ENCODE assay signal across 27 cellular contexts in the genomic region with DNA sequence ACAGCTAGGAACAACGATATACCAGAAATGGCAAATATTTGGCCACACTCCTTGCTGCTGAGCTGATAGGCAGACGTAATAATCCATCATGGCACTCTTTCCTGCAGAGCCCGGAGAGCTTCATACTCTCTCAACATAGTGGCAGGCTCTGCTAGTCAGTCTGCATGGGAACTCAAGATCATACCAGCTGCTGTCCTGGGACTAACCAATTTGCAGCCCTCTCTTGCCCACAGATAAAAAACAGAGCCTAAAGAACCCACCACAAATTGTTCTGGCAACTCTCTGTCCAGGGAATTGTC. TPM values are rescaled to one million over a fixed set of nuclear protein-coding genes. Genes with fewer than 3 reads are reported as not detected.
"Had no signal": no experiment of that assay in that cellular context is flagged by ENCODE, and none has a peak within 500 bp of the region (broad histone marks: within the 10 kb centered on the region; RNA-seq: fewer than 3 reads in every experiment).

No MANE protein-coding gene starts in this region.

- H3K27me3 Mint-ChIP-seq: activated CD4-positive, alpha-beta memory T cell treated with anti-CD3 and anti-CD28 coated beads, Interleukin-2, amount 10 ng/mL, durations not matched to agents 7 days and 5 days; stimulated activated naive CD8-positive, alpha-beta T cell treated with anti-CD3 and anti-CD28 coated beads, Interleukin-15, amount 100 ng/mL, for 72 hours; T-cell had no signal

- H3K9me3 Mint-ChIP-seq: activated CD4-positive, alpha-beta memory T cell treated with anti-CD3 and anti-CD28 coated beads, Interleukin-2, amount 10 ng/mL, durations not matched to agents 7 days and 5 days; neural crest cell; stimulated activated naive CD8-positive, alpha-beta T cell treated with anti-CD3 and anti-CD28 coated beads, Interleukin-15, amount 100 ng/mL, for 72 hours; T-cell had no signal

- H3K4me1 Mint-ChIP-seq: neural crest cell had no signal

- H3K36me3 ChIP-seq: brain microvascular endothelial cell, colonic mucosa, prostate gland, WERI-Rb-1 had no signal

- H3K4me3 Mint-ChIP-seq: activated CD4-positive, alpha-beta memory T cell treated with anti-CD3 and anti-CD28 coated beads, Interleukin-2, amount 10 ng/mL, durations not matched to agents 7 days and 5 days; neural crest cell; T-cell had no signal

- FAIRE-seq: endometrium, keratinocyte had no signal

- H3K27me3 ChIP-seq: brain microvascular endothelial cell, colonic mucosa, left lung, right atrium auricular region, suprapubic skin, transverse colon, vagina had no signal

- H3K27ac Mint-ChIP-seq: stimulated activated naive CD8-positive, alpha-beta T cell treated with anti-CD3 and anti-CD28 coated beads, Interleukin-15, amount 100 ng/mL, for 72 hours; T-cell had no signal

- H3K4me1 ChIP-seq: colonic mucosa, left lung, prostate gland, right atrium auricular region, suprapubic skin, transverse colon, vagina had no signal

- H3K27ac ChIP-seq: brain microvascular endothelial cell, colonic mucosa, left lung, prostate gland, right atrium auricular region, suprapubic skin, transverse colon, vagina, WERI-Rb-1 had no signal

- DNase-seq: activated CD4-positive, alpha-beta memory T cell treated with anti-CD3 and anti-CD28 coated beads, Interleukin-2, amount 10 ng/mL, durations not matched to agents 7 days and 5 days; activated CD4-positive, alpha-beta T cell treated with anti-CD3 and anti-CD28 coated beads for 1 hour; activated naive CD4-positive, alpha-beta T cell; aorta; brain microvascular endothelial cell; central memory CD4-positive, alpha-beta T cell; colonic mucosa; erythroblast; foreskin melanocyte; glutamatergic neuron; left lung; mammary epithelial cell; midbrain; stimulated activated naive CD8-positive, alpha-beta T cell treated with anti-CD3 and anti-CD28 coated beads, Interleukin-15, amount 100 ng/mL, for 72 hours; T-cell; transverse colon; WERI-Rb-1 had no signal

- H3K9me3 ChIP-seq: colonic mucosa, left lung, prostate gland, right atrium auricular region, suprapubic skin, transverse colon, vagina had no signal

- ATAC-seq: left lung; SK-N-SH treated with all-trans-retinoic acid at 6 μM for 48 hours; stimulated activated naive CD8-positive, alpha-beta T cell treated with anti-CD3 and anti-CD28 coated beads, Interleukin-15, amount 100 ng/mL, for 72 hours; T-cell had no signal

- H3K4me3 ChIP-seq: colonic mucosa, left lung, prostate gland, right atrium auricular region, suprapubic skin, transverse colon, vagina had no signal

RNA-seq across cellular contexts. Expression of gene LRRC3C, which starts 22.6 kb away (rescaled TPM):
- total RNA-seq: activated CD4-positive, alpha-beta memory T cell treated with anti-CD3 and anti-CD28 coated beads, Interleukin-2, amount 10 ng/mL, durations not matched to agents 7 days and 5 days; aorta; colonic mucosa; left lung; mammary epithelial cell; neural crest cell; osteoblast; prostate gland; right atrium auricular region; skeletal muscle tissue; T-cell; transverse colon; vagina had no signal
- polyA plus RNA-seq: aorta, keratinocyte, mammary epithelial cell had no signal

RNA-seq across cellular contexts. Expression of gene ZPBP2, which starts 36.9 kb away (rescaled TPM):
- total RNA-seq: activated CD4-positive, alpha-beta memory T cell treated with anti-CD3 and anti-CD28 coated beads, Interleukin-2, amount 10 ng/mL, durations not matched to agents 7 days and 5 days; aorta; colonic mucosa; left lung; mammary epithelial cell; neural crest cell; osteoblast; right atrium auricular region; skeletal muscle tissue; suprapubic skin; vagina had no signal
- polyA plus RNA-seq: aorta, keratinocyte, mammary epithelial cell had no signal

RNA-seq across cellular contexts. Expression of gene IKZF3, which starts 40.8 kb away (rescaled TPM):
- total RNA-seq: neural crest cell, osteoblast had no signal
- polyA plus RNA-seq: keratinocyte, mammary epithelial cell had no signal
